Comparison of ENCODE assay signal across 9 cellular contexts in the genomic region with DNA sequence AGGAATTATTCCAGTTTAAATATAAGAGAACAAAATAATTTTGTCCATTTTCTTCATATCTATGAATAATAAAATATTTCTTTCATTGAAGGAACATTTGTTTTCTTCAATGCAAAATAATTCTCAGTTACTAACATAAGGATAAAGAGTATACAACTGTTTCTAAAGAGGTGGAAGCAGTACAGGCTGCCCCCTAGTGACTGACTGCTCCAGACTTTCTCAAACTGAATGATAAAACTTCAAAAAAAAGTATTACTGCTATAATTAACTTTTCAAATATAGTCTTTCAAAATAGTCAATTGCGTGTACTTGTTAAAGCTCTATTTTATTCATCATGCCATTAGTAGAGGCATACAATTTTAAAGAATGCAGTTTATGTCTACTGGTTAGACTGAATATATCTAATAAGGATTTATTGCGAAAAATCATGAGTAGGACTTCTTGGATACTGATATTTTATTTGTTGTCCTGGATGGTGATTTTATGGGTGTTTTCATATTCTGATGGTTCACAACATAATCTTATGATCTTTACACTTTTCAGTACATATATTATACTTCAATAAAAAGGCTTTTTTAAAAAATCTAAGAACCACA.
DNase-seq lines count a peak whose midpoint lies in the region; ATAC-seq and TF ChIP-seq lines count a peak whose summit lies in the region.
"Had no signal": no experiment of that assay in that cellular context is flagged by ENCODE, and none has a peak within 500 bp of the region (broad histone marks: within the 10 kb centered on the region; RNA-seq: fewer than 3 reads in every experiment).

No MANE protein-coding gene starts in this region.

- WGBS in suprapubic skin = 67% methylated on average over 2 of the region's 2 CpGs

- DNase-seq in NCI-H82 (lab: John Stamatoyannopoulos, UW) (peak; percentile 24), NCI-H82 treated with DMSO at 0.1 percent for 48 hours (lab: John Stamatoyannopoulos, UW; ENCODE audit: unreplicated experiment) (no peak), HuH-7 (ENCODE audit: low spot score) (peak; percentile 19), WTC11 (ENCODE audit: low spot score) (no peak), kidney epithelial cell (ENCODE audit: low read depth) (no peak), suprapubic skin (ENCODE audit: low spot score in 2 of 2) (no peak), T-cell (no peak), UCSD-AML1 (lab: John Stamatoyannopoulos, UW; ENCODE audit: unreplicated experiment) (no peak)

- H3K27me3 Mint-ChIP-seq in WTC11 (ENCODE audit: low read depth) = no peaks in the 10 kb centered on the region
- H3K27me3 Mint-ChIP-seq in T-cell = no peaks in the 10 kb centered on the region

- H3K36me3 Mint-ChIP-seq in WTC11 (no peaks in the 10 kb centered on the region), T-cell (peaks cover 19% of the 10 kb centered on the region)

- H3K4me1 Mint-ChIP-seq in WTC11 (peaks cover 10% of the 10 kb centered on the region), T-cell (peaks cover 0 to 2% (median 0%) of the 10 kb centered on the region in 3 donors)

- H3K9me3 Mint-ChIP-seq in WTC11 (no peaks in the 10 kb centered on the region), T-cell (no peaks in the 10 kb centered on the region)
- H3K9me3 Mint-ChIP-seq: activated T-cell treated with anti-CD3 and anti-CD28 coated beads, Interleukin-2, amount 50 U/mL, for 72 hours had no signal

- TF ChIP-seq CTCF in WTC11 (IDR thresholded peaks at IDR 0.05) (peak; percentile 35; the same call in 1 of the 2 replicates), kidney epithelial cell (IDR thresholded peaks at IDR 0.05; ENCODE audit: insufficient read depth, low read length, poor library complexity, severe bottlenecking) (peak; percentile 83), suprapubic skin (IDR thresholded peaks at IDR 0.05) (peak in 1 of 2 donors; percentile 42)

- H3K9me3 ChIP-seq in suprapubic skin = no peaks in the 10 kb centered on the region

- TF ChIP-seq EP300 in suprapubic skin (IDR thresholded peaks at IDR 0.05) = no peak

- H3K27me3 ChIP-seq in kidney epithelial cell (ENCODE audit: control insufficient read depth, insufficient read depth, low read length) (no peaks in the 10 kb centered on the region), suprapubic skin (no peaks in the 10 kb centered on the region)

- TF ChIP-seq POLR2A in suprapubic skin (IDR thresholded peaks at IDR 0.05) = no peak

- H3K4me3 Mint-ChIP-seq in WTC11 (no peak overlapping the region), T-cell (no peak overlapping the region)
- H3K4me3 Mint-ChIP-seq: activated T-cell treated with anti-CD3 and anti-CD28 coated beads, Interleukin-2, amount 50 U/mL, for 72 hours had no signal

- POLR2A ChIA-PET in WTC11 (lab: Charles Lee) (no interaction called here), T-cell (lab: Charles Lee) (no interaction called here)

- no peak overlapping the region for H3K27ac Mint-ChIP-seq in WTC11
- H3K27ac Mint-ChIP-seq in T-cell = no peak overlapping the region
- H3K27ac Mint-ChIP-seq: activated T-cell treated with anti-CD3 and anti-CD28 coated beads, Interleukin-2, amount 50 U/mL, for 72 hours had no signal

- no peak overlapping the region for H3K4me3 ChIP-seq in kidney epithelial cell (ENCODE audit: low read depth, low read length)
- no peak overlapping the region for H3K4me3 ChIP-seq in suprapubic skin

- H3K27ac ChIP-seq in suprapubic skin = no peak overlapping the region

- ATAC-seq in WTC11 = no peak
- no peak for ATAC-seq in T-cell (replicated peaks in 1 of 4)
- ATAC-seq: activated T-cell treated with anti-CD3 and anti-CD28 coated beads, Interleukin-2, amount 50 U/mL, for 72 hours had no signal

- no peaks in the 10 kb centered on the region for H3K4me1 ChIP-seq in suprapubic skin

- CTCF ChIA-PET in WTC11 (lab: Charles Lee) = interaction anchor here (0.8 to 2.5 kb wide), 18 partner anchors 9 to 447 kb away, joined by 3 to 25 read pairs (median 4); a partner anchor contains a TSS
- CTCF ChIA-PET in T-cell (lab: Charles Lee) = no interaction called here

- H3K36me3 ChIP-seq in kidney epithelial cell (ENCODE audit: control insufficient read depth, insufficient read depth, low read length) (no peaks in the 10 kb centered on the region), suprapubic skin (no peaks in the 10 kb centered on the region)

TF ChIP-seq in WTC11, 78 proteins besides CTCF, POLR2A, EP300 and RAD21:
- TF ChIP-seq TCF7 (CRISPR knock-in tag; IDR thresholded peaks at IDR 0.05; ENCODE audit: low read depth) (no peak), ZNF423 (CRISPR knock-in tag; IDR thresholded peaks at IDR 0.05) (no peak)

Comparison
In these comparisons a context has a peak if more than half of its experiments do, and no peak if none do; other contexts are left out.
1. DNase-seq: peak in NCI-H82 (single experiment) and HuH-7 (single experiment); none in NCI-H82 treated with DMSO at 0.1 percent for 48 hours (single experiment), WTC11 (single experiment), kidney epithelial cell (single experiment), suprapubic skin (0 of 2), T-cell (0 of 34) and UCSD-AML1 (single experiment).